In the genomic region with DNA sequence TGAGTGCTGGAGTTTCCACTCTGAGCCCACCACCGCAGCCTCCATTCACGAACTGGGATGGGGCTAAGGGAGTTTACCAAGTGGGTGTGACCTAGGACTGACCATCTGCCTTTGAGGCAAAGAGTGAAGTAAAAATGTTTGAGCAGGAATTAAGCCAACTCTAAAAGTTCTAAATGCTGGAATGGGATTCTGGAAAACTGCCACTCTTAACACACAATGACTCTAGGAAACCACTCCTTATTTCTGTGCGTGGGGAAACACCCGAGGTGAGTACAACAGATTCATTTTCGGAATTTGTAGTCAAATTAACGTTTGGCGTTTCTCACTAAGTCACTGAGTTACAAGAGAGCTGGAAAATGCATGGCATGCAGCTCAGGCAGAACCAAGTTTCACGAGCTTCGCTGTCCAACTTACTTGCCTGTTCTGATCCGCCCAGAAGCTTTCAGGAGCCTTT, we compare ENCODE assay signal across 26 cellular contexts. TPM values are rescaled to one million over a fixed set of nuclear protein-coding genes. Genes with fewer than 3 reads are reported as not detected.
DNase-seq lines count a peak whose midpoint lies in the region; FAIRE-seq and TF ChIP-seq lines count a peak whose summit lies in the region.
"Had no signal": no experiment of that assay in that cellular context is flagged by ENCODE, and none has a peak within 500 bp of the region (broad histone marks: within the 10 kb centered on the region; RNA-seq: fewer than 3 reads in every experiment).

No MANE protein-coding gene starts in this region.

- H3K9me1 ChIP-seq in keratinocyte (ENCODE audit: control insufficient read depth, extremely low read depth, insufficient read depth, low read length): no peaks in the 10 kb centered on the region

- H3K27ac ChIP-seq in VCaP (peak overlapping the region; percentile 32), keratinocyte (ENCODE audit: control insufficient read depth, insufficient read depth, low read length) (no peak overlapping the region), prostate gland (no peak overlapping the region), MM.1S (ENCODE audit: low read length) (no peak overlapping the region)
- H3K27ac ChIP-seq: pancreas had no signal

- H3K4me3 ChIP-seq in keratinocyte (ENCODE audit: control insufficient read depth in 2 of 3, extremely low read depth in 1 of 3, insufficient read depth in 2 of 3, low read depth in 1 of 3, low read length in 3 of 3): no peak overlapping the region
- no peak overlapping the region for H3K4me3 ChIP-seq in prostate gland
- no peak overlapping the region for H3K4me3 ChIP-seq in MM.1S (ENCODE audit: low read length)
- H3K4me3 ChIP-seq: pancreas had no signal

- no peak for TF ChIP-seq CTCF in VCaP (conservative IDR thresholded peaks at IDR 0.05)
- TF ChIP-seq CTCF in keratinocyte (optimal IDR thresholded peaks at IDR 0.05 in 1 of 3, IDR thresholded peaks at IDR 0.05 in 1 of 3, conservative IDR thresholded peaks at IDR 0.05 in 1 of 3; ENCODE audit: extremely low read depth in 1 of 3, insufficient read depth in 2 of 3, low read length in 3 of 3): no peak
- no peak for TF ChIP-seq CTCF in prostate gland (IDR thresholded peaks at IDR 0.05)
- TF ChIP-seq CTCF in MM.1S (IDR thresholded peaks at IDR 0.05; ENCODE audit: low read length): no peak

- H3K4me1 ChIP-seq in keratinocyte (ENCODE audit: control insufficient read depth, extremely low read depth, insufficient read depth, low read length) (peaks cover 5% of the 10 kb centered on the region), prostate gland (replicated peaks) (no peaks in the 10 kb centered on the region), MM.1S (ENCODE audit: low read length) (no peaks in the 10 kb centered on the region)
- H3K4me1 ChIP-seq: pancreas had no signal

- no peak for TF ChIP-seq POLR2A in prostate gland (IDR thresholded peaks at IDR 0.05)

- no peaks in the 10 kb centered on the region for H3K9me2 ChIP-seq in MM.1S (replicated peaks; ENCODE audit: insufficient read depth, low read length)

- no peaks in the 10 kb centered on the region for H3K9me3 ChIP-seq in keratinocyte (ENCODE audit: control insufficient read depth, low read depth, low read length)
- no peaks in the 10 kb centered on the region for H3K9me3 ChIP-seq in prostate gland
- H3K9me3 ChIP-seq in MM.1S (replicated peaks; ENCODE audit: insufficient read depth, low read length): no peaks in the 10 kb centered on the region; the same call in 1 of the 2 replicates
- H3K9me3 ChIP-seq: pancreas, sigmoid colon had no signal

- H3K36me3 ChIP-seq in keratinocyte (ENCODE audit: control insufficient read depth in 2 of 2, extremely low read depth in 1 of 2, insufficient read depth in 2 of 2, low read length in 2 of 2) (no peaks in the 10 kb centered on the region), prostate gland (no peaks in the 10 kb centered on the region), MM.1S (replicated peaks; ENCODE audit: insufficient read depth, low read length) (no peaks in the 10 kb centered on the region)
- H3K36me3 ChIP-seq: pancreas had no signal

- 29% methylated on average over 10 of the region's 10 CpGs for WGBS in prostate gland

- H3F3A ChIP-seq in MM.1S (ENCODE audit: insufficient read depth, low read length): no peaks in the 10 kb centered on the region

- H3K27me3 ChIP-seq in keratinocyte (ENCODE audit: control insufficient read depth, extremely low read depth, insufficient read depth, low read length) (no peaks in the 10 kb centered on the region), prostate gland (replicated peaks; ENCODE audit: insufficient read depth) (no peaks in the 10 kb centered on the region), MM.1S (replicated peaks; ENCODE audit: insufficient read depth, low read length) (no peaks in the 10 kb centered on the region)
- H3K27me3 ChIP-seq: pancreas, sigmoid colon had no signal

- H4K20me1 ChIP-seq in keratinocyte (ENCODE audit: control insufficient read depth, extremely low read depth, insufficient read depth, low read length): no peaks in the 10 kb centered on the region
- H4K20me1 ChIP-seq in MM.1S (ENCODE audit: insufficient read depth, low read length): no peaks in the 10 kb centered on the region

- H3K4me2 ChIP-seq in keratinocyte (ENCODE audit: control insufficient read depth, extremely low read depth, insufficient read depth, low read depth, low read length): peak overlapping the region; percentile 35
- no peak overlapping the region for H3K4me2 ChIP-seq in MM.1S (ENCODE audit: low read depth, low read length)

- H3K9ac ChIP-seq in keratinocyte (ENCODE audit: control insufficient read depth, extremely low read depth, insufficient read depth, low read length) (no peak overlapping the region), MM.1S (ENCODE audit: low read length) (no peak overlapping the region)

- H3K79me2 ChIP-seq in keratinocyte (ENCODE audit: control insufficient read depth, insufficient read depth, low read length) (no peaks in the 10 kb centered on the region), MM.1S (ENCODE audit: low read length) (no peaks in the 10 kb centered on the region)

- dilution Hi-C loops in keratinocyte (cut with MboI; ENCODE audit: extremely low pct_ligation_motif_present, low sequenced_read_pairs): no loop called here

- DNase-seq in EH (ENCODE audit: low read depth) (peak; percentile 64), keratinocyte (ENCODE audit: low read depth, low spot score) (no peak), prostate gland (ENCODE audit: low spot score) (peak; percentile 32), DMS53 (lab: John Stamatoyannopoulos, UW) (no peak), NOMO-1 treated with DMSO at 0.1 percent for 48 hours (lab: John Stamatoyannopoulos, UW; ENCODE audit: unreplicated experiment) (no peak), MM.1S (no peak), NCI-H2081 (lab: John Stamatoyannopoulos, UW) (no peak)
- DNase-seq: activated CD4-positive, alpha-beta T cell treated with anti-CD3 and anti-CD28 coated beads for 1 hour; activated CD8-positive, alpha-beta memory T cell treated with anti-CD3 and anti-CD28 coated beads for 24 hours; activated naive CD4-positive, alpha-beta T cell treated with Interleukin-2 at 50 U/mL for 16 hours; activated T-cell treated with anti-CD3 and anti-CD28 coated beads, Interleukin-2, amount 50 U/mL, for 4 hours; CD4-positive, alpha-beta memory T cell; hypothalamus; KG1; NCI-H1930; NCI-H2227 treated with DMSO at 0.1 percent for 48 hours; NCI-H748 treated with DMSO at 0.1 percent for 48 hours; OCI-M1; pancreas; sigmoid colon; substantia nigra; T-cell had no signal

- peak; percentile 17 for FAIRE-seq in keratinocyte (lab: Jason Lieb, UNC)
- FAIRE-seq: islet of Langerhans, pancreas, TTC549 had no signal

- H2AFZ ChIP-seq in keratinocyte (ENCODE audit: control insufficient read depth, low read length) (no peak overlapping the region), MM.1S (ENCODE audit: low read length) (no peak overlapping the region)

- intact Hi-C loops in prostate gland (cut with DNase I): no loop called here

RNA-seq across cellular contexts. Expression of a gene that starts 31.6 kb away (rescaled TPM):
- not detected in 3 replicates for polyA plus RNA-seq in keratinocyte
- polyA plus RNA-seq in keratinocyte (2011; ENCODE audit: low read depth): not detected
- not detected in 2 replicates for polyA plus RNA-seq in keratinocyte (2011; cell fraction: cytosol; rRNA removed)
- polyA plus RNA-seq in keratinocyte (2011; cell fraction: nucleus; rRNA removed): not detected in 2 replicates
- not detected in 2 replicates for polyA plus RNA-seq in keratinocyte (2012; ENCODE audit: low replicate concordance)
- not detected in 3 replicates for polyA minus RNA-seq in keratinocyte
- not detected for polyA minus RNA-seq in keratinocyte (2011; cell fraction: cytosol; rRNA and poly(A)+ RNA removed)
- not detected in 2 replicates for polyA minus RNA-seq in keratinocyte (2011; cell fraction: nucleus; rRNA and poly(A)+ RNA removed)
- total RNA-seq in prostate gland: 1 to 10 TPM in 1 of 2 donors, under 1 TPM in 1; 0.77 to 2.4 TPM
- total RNA-seq: CD4-positive, alpha-beta memory T cell; fibroblast of villous mesenchyme had no signal
- polyA plus RNA-seq: CD4-positive, alpha-beta memory T cell had no signal

RNA-seq across cellular contexts. Expression of a gene that starts 56.9 kb away (rescaled TPM):
- polyA plus RNA-seq in keratinocyte: 176 to 230 TPM (median 219 TPM) in 3 replicates
- 111 TPM for polyA plus RNA-seq in keratinocyte (2011; ENCODE audit: low read depth)
- polyA plus RNA-seq in keratinocyte (2011; cell fraction: cytosol; rRNA removed): 148 and 221 TPM in 2 replicates
- 117 and 151 TPM in 2 replicates for polyA plus RNA-seq in keratinocyte (2011; cell fraction: nucleus; rRNA removed)
- 137 and 198 TPM in 2 replicates for polyA plus RNA-seq in keratinocyte (2012; ENCODE audit: low replicate concordance)
- 40.9 to 151 TPM (median 114 TPM) in 3 replicates for polyA minus RNA-seq in keratinocyte
- 85.4 TPM for polyA minus RNA-seq in keratinocyte (2011; cell fraction: cytosol; rRNA and poly(A)+ RNA removed)
- 32.6 and 66.9 TPM in 2 replicates for polyA minus RNA-seq in keratinocyte (2011; cell fraction: nucleus; rRNA and poly(A)+ RNA removed)
- 10 to 100 TPM; 68.6 to 82.8 TPM for total RNA-seq in prostate gland

Comparison
In these comparisons a context has a peak if more than half of its experiments do, and no peak if none do; other contexts are left out.
1. DNase-seq: peak in EH (single experiment) and prostate gland (single experiment); none in keratinocyte (single experiment), DMS53 (single experiment), NOMO-1 treated with DMSO at 0.1 percent for 48 hours (single experiment), MM.1S (single experiment) and NCI-H2081 (0 of 2).